ENCODE assay signal across 21 cellular contexts in genomic region chr10:16030562-16030961, GRCh38.
"Had no signal": no experiment of that assay in that cellular context is flagged by ENCODE, and none has a peak within 500 bp of the region (broad histone marks: within the 10 kb centered on the region; RNA-seq: fewer than 3 reads in every experiment).

No MANE protein-coding gene starts in this region.

- ATAC-seq: HepG2, PC-3, Right ventricle myocardium inferior, SK-N-SH treated with all-trans-retinoic acid at 6 μM for 48 hours had no signal

- H3K27ac ChIP-seq: Peyer's patch, SJCRH30 had no signal

- H3K27me3 ChIP-seq: MG63, Peyer's patch, SJCRH30 had no signal

- H3K4me1 ChIP-seq: Peyer's patch, SJCRH30 had no signal

- H3K9me3 ChIP-seq: MG63, Peyer's patch, SJCRH30 had no signal

- H3K36me3 ChIP-seq: MG63, Peyer's patch, SJCRH30 had no signal

- H3K4me3 ChIP-seq: MG63, Peyer's patch, SJCRH30 had no signal

- DNase-seq: IMR-90; Karpas-422; KG1; MG63; NCI-H1092; NCI-H1105 treated with DMSO at 0.1 percent for 48 hours; NCI-H1436; NCI-H187; NCI-H2029; NCI-H2107; NCI-H2227 treated with DMSO at 0.1 percent for 48 hours; NCI-H524; NCI-H748 treated with DMSO at 0.1 percent for 48 hours; NK-92 treated with Interleukin-12 subunit alpha and Interleukin-12 subunit beta, amount 100 ng/mL, for 24 hours; PC-3; Peyer's patch; SHP77 treated with DMSO at 0.1 percent for 48 hours; SJCRH30 had no signal
